In genomic region chr1:24980836-24981631, GRCh38 we compare ENCODE assay signal across 21 cellular contexts. TPM values are rescaled to one million over a fixed set of nuclear protein-coding genes. Genes with fewer than 3 reads are reported as not detected.
DNase-seq lines count a peak whose midpoint lies in the region; ATAC-seq, FAIRE-seq and TF ChIP-seq lines count a peak whose summit lies in the region.
"Had no signal": no experiment of that assay in that cellular context is flagged by ENCODE, and none has a peak within 500 bp of the region (broad histone marks: within the 10 kb centered on the region; RNA-seq: fewer than 3 reads in every experiment).

No MANE protein-coding gene starts in this region.

- no peak overlapping the region for H2BK15ac ChIP-seq in H1 (ENCODE audit: low read length)

- H3K79me1 ChIP-seq in H1 (ENCODE audit: low read depth, low read length): no peaks in the 10 kb centered on the region

- no peak overlapping the region for H3K23ac ChIP-seq in H1 (ENCODE audit: insufficient read length)

- H2BK5ac ChIP-seq in H1 (ENCODE audit: low read depth, low read length): no peak overlapping the region

- no peak overlapping the region; the same call in 1 of the 2 replicates for H3K27ac ChIP-seq in H1 (ENCODE audit: low read depth, low read length)
- H3K27ac ChIP-seq in stomach: no peak overlapping the region
- H3K27ac ChIP-seq: suprapubic skin had no signal

- H4K20me1 ChIP-seq in H1 (replicated peaks in 1 of 2; ENCODE audit: control insufficient read depth in 1 of 2, insufficient read depth in 2 of 2, low read length in 2 of 2): no peaks in the 10 kb centered on the region

- no peak overlapping the region for H3K9ac ChIP-seq in H1 (replicated peaks in 1 of 4; ENCODE audit: extremely low read depth in 1 of 4, low read depth in 3 of 4, low read length in 3 of 4)

- no peak overlapping the region for H2BK20ac ChIP-seq in H1 (ENCODE audit: low read length)

- H3K4me3 ChIP-seq in H1 (ENCODE audit: extremely low read depth in 1 of 4, insufficient read depth in 2 of 4, low read depth in 3 of 4, low read length in 4 of 4) (no peak overlapping the region), stomach (no peak overlapping the region)
- H3K4me3 ChIP-seq: mucosa of descending colon, suprapubic skin had no signal

- H3K9me3 ChIP-seq in H1 (ENCODE audit: insufficient read depth in 2 of 2, low read depth in 1 of 2, low read length in 1 of 2) (no peaks in the 10 kb centered on the region), stomach (peaks cover 0 to 15% (median 9%) of the 10 kb centered on the region in 4 donors)

- H3K27me3 Mint-ChIP-seq in activated naive CD4-positive, alpha-beta T cell treated with anti-CD3 and anti-CD28 coated beads, Interleukin-2, amount 50 U/mL, for 24 hours: no peaks in the 10 kb centered on the region
- H3K27me3 Mint-ChIP-seq in activated CD8-positive, alpha-beta T cell treated with anti-CD3 and anti-CD28 coated beads for 36 hours: no peaks in the 10 kb centered on the region

- H3K36me3 Mint-ChIP-seq in activated naive CD4-positive, alpha-beta T cell treated with anti-CD3 and anti-CD28 coated beads, Interleukin-2, amount 50 U/mL, for 24 hours: peaks cover 6% of the 10 kb centered on the region
- H3K36me3 Mint-ChIP-seq in activated CD8-positive, alpha-beta T cell treated with anti-CD3 and anti-CD28 coated beads for 36 hours (ENCODE audit: low read depth): peaks cover 41% of the 10 kb centered on the region

- H2BK12ac ChIP-seq in H1 (ENCODE audit: low read depth, low read length): no peak overlapping the region

- no peak overlapping the region for H3K4ac ChIP-seq in H1 (replicated peaks; ENCODE audit: insufficient read length, low read depth, low read length)

- no peak for DNase-seq in activated naive CD4-positive, alpha-beta T cell (lab: John Stamatoyannopoulos, UW)
- DNase-seq in activated CD8-positive, alpha-beta T cell treated with anti-CD3 and anti-CD28 coated beads for 36 hours: peak; percentile 69
- DNase-seq in H1 (ENCODE audit: low read depth in 1 of 2, low spot score in 2 of 2) (no peak), stomach (no peak), AG08396 (ENCODE audit: low spot score) (no peak)
- DNase-seq: Caco-2, EL, endodermal cell, GOT3, head of caudate nucleus, NCI-H1092 treated with DMSO at 0.1 percent for 48 hours, NCI-H2081 treated with DMSO at 0.1 percent for 48 hours, NCI-H510A treated with DMSO at 0.1 percent for 48 hours, RPMI8226 had no signal

- POLR2A ChIA-PET in activated CD8-positive, alpha-beta T cell treated with anti-CD3 and anti-CD28 coated beads for 36 hours (lab: Charles Lee): interaction anchor here (0.8 to 7.3 kb wide), 12 partner anchors 10 to 55 kb away, joined by 3 to 59 read pairs (median 8); no protein-coding TSS in a partner anchor
- POLR2A ChIA-PET in H1 (lab: Charles Lee; ENCODE audit: partially characterized antibody): no interaction called here

- peak overlapping the region; percentile 15 for H3K4me3 Mint-ChIP-seq in activated naive CD4-positive, alpha-beta T cell treated with anti-CD3 and anti-CD28 coated beads, Interleukin-2, amount 50 U/mL, for 24 hours
- H3K4me3 Mint-ChIP-seq in activated CD8-positive, alpha-beta T cell treated with anti-CD3 and anti-CD28 coated beads for 36 hours: peak overlapping the region; percentile 45
- H3K4me3 Mint-ChIP-seq: endodermal cell had no signal

- H3K27me3 ChIP-seq in H1 (replicated peaks in 1 of 4; ENCODE audit: control insufficient read depth in 3 of 4, extremely low read depth in 1 of 4, insufficient read depth in 3 of 4, low read length in 3 of 4) (no peaks in the 10 kb centered on the region), stomach (peaks cover 0 to 27% (median 0%) of the 10 kb centered on the region in 3 donors)

- TF ChIP-seq CTCF in activated CD8-positive, alpha-beta T cell treated with anti-CD3 and anti-CD28 coated beads for 36 hours (IDR thresholded peaks at IDR 0.05): no peak
- no peak for TF ChIP-seq CTCF in H1 (IDR thresholded peaks at IDR 0.05; ENCODE audit: control extremely low read depth in 1 of 3, insufficient read depth in 1 of 3, low read depth in 1 of 3, low read length in 3 of 3)
- TF ChIP-seq CTCF in stomach (IDR thresholded peaks at IDR 0.05): no peak

- peaks cover 9% of the 10 kb centered on the region for H3K9me3 Mint-ChIP-seq in activated naive CD4-positive, alpha-beta T cell treated with anti-CD3 and anti-CD28 coated beads, Interleukin-2, amount 50 U/mL, for 24 hours
- peaks cover 10% of the 10 kb centered on the region for H3K9me3 Mint-ChIP-seq in activated CD8-positive, alpha-beta T cell treated with anti-CD3 and anti-CD28 coated beads for 36 hours

- H3K4me2 ChIP-seq in H1 (ENCODE audit: insufficient read depth in 1 of 2, low read depth in 2 of 2, low read length in 2 of 2): no peak overlapping the region

- no peak overlapping the region for H2AFZ ChIP-seq in H1 (ENCODE audit: low read length)

- H3K4me1 ChIP-seq in H1 (replicated peaks in 1 of 4; ENCODE audit: control insufficient read depth in 3 of 4, insufficient read depth in 4 of 4, low read length in 3 of 4) (no peaks in the 10 kb centered on the region), stomach (no peaks in the 10 kb centered on the region)
- H3K4me1 ChIP-seq: Caco-2 had no signal

- peak overlapping the region; percentile 37 for H3K56ac ChIP-seq in H1 (replicated peaks; ENCODE audit: insufficient read length, low read depth, low read length)

- H3K36me3 ChIP-seq in H1 (ENCODE audit: control insufficient read depth in 2 of 4, insufficient read depth in 4 of 4, low read length in 3 of 4) (no peaks in the 10 kb centered on the region), stomach (no peaks in the 10 kb centered on the region)
- H3K36me3 ChIP-seq: suprapubic skin had no signal

- no peak overlapping the region for H4K91ac ChIP-seq in H1 (replicated peaks; ENCODE audit: insufficient read length, low read length)

- CTCF ChIA-PET in activated CD8-positive, alpha-beta T cell treated with anti-CD3 and anti-CD28 coated beads for 36 hours (lab: Charles Lee): interaction anchor here (1.0 to 6.3 kb wide), 6 partner anchors 9 to 121 kb away, joined by 3 to 40 read pairs (median 6); no protein-coding TSS in a partner anchor
- CTCF ChIA-PET in H1 (lab: Charles Lee; ENCODE audit: partially characterized antibody): interaction anchor here (0.6 to 3.3 kb wide), 7 partner anchors 10 to 46 kb away, joined by 3 to 24 read pairs (median 4); no protein-coding TSS in a partner anchor

- FAIRE-seq in H1 (lab: Jason Lieb, UNC): no peak
- FAIRE-seq: GM18507 had no signal

- no peak overlapping the region for H4K8ac ChIP-seq in H1 (ENCODE audit: extremely low read depth, insufficient read depth, low read length)

- intact Hi-C loops in activated CD8-positive, alpha-beta T cell treated with anti-CD3 and anti-CD28 coated beads for 36 hours (cut with micrococcal nuclease): no loop called here
- intact Hi-C loops in stomach (cut with DNase I; ENCODE audit: low total_unique reads): no loop called here

- peaks cover 93% of the 10 kb centered on the region for H3K4me1 Mint-ChIP-seq in activated naive CD4-positive, alpha-beta T cell treated with anti-CD3 and anti-CD28 coated beads, Interleukin-2, amount 50 U/mL, for 24 hours
- peaks cover 84% of the 10 kb centered on the region for H3K4me1 Mint-ChIP-seq in activated CD8-positive, alpha-beta T cell treated with anti-CD3 and anti-CD28 coated beads for 36 hours (ENCODE audit: low read depth)

- TF ChIP-seq RAD21 in H1 (IDR thresholded peaks at IDR 0.05 in 1 of 2, conservative IDR thresholded peaks at IDR 0.05 in 1 of 2; ENCODE audit: low read depth in 2 of 2, low read length in 2 of 2): no peak

- peak; percentile 48 for ATAC-seq in activated CD8-positive, alpha-beta T cell treated with anti-CD3 and anti-CD28 coated beads for 36 hours
- no peak for ATAC-seq in HG02884 (IDR thresholded peaks at IDR 0.05; ENCODE audit: unreplicated experiment)
- ATAC-seq: mucosa of descending colon had no signal

- H3K14ac ChIP-seq in H1 (ENCODE audit: insufficient read length): no peak overlapping the region

- peak overlapping the region; percentile 62 for H3K27ac Mint-ChIP-seq in activated naive CD4-positive, alpha-beta T cell treated with anti-CD3 and anti-CD28 coated beads, Interleukin-2, amount 50 U/mL, for 24 hours
- peak overlapping the region; percentile 94 for H3K27ac Mint-ChIP-seq in activated CD8-positive, alpha-beta T cell treated with anti-CD3 and anti-CD28 coated beads for 36 hours
- H3K27ac Mint-ChIP-seq: endodermal cell had no signal

- TF ChIP-seq EP300 in H1 (IDR thresholded peaks at IDR 0.05; ENCODE audit: borderline replicate concordance in 1 of 2, low read depth in 2 of 2, low read length in 2 of 2): no peak
- no peak for TF ChIP-seq EP300 in stomach (IDR thresholded peaks at IDR 0.05)

- H3K79me2 ChIP-seq in H1 (ENCODE audit: control insufficient read depth in 1 of 2, insufficient read depth in 2 of 2, low read length in 2 of 2): no peaks in the 10 kb centered on the region

- H3K18ac ChIP-seq in H1 (ENCODE audit: extremely low read depth, low read length): no peak overlapping the region

- H3K23me2 ChIP-seq in H1 (ENCODE audit: low read depth, low read length): no peaks in the 10 kb centered on the region

- no peak overlapping the region for H4K5ac ChIP-seq in H1 (ENCODE audit: insufficient read length, low read depth, low read length)

- no peak overlapping the region for H2BK120ac ChIP-seq in H1 (replicated peaks; ENCODE audit: low read depth, low read length)

- 89% methylated on average over 13 of the region's 13 CpGs; no CpG with 5 or more reads in 1 of the 2 experiments for WGBS in H1 (ENCODE audit: extremely low coverage in 1 of 2, insufficient coverage in 1 of 2, insufficient read length in 1 of 2, insufficient replicate concordance in 2 of 2, low coverage in 1 of 2, low lambda C conversion rate in 2 of 2, missing lambda C conversion rate in 1 of 2), 2 experiments
- WGBS in stomach, 5 donors: 81 to 90% (median 82%) methylated on average over 10 to 13 of the region's 13 CpGs

- no peak for TF ChIP-seq POLR2A in H1 (IDR thresholded peaks at IDR 0.05; ENCODE audit: control extremely low read depth in 1 of 2, low read depth in 2 of 2, low read length in 2 of 2)
- TF ChIP-seq POLR2A in stomach (IDR thresholded peaks at IDR 0.05): no peak

- no peak overlapping the region for H2AK5ac ChIP-seq in H1 (ENCODE audit: low read depth, low read length)

TF ChIP-seq in H1, 55 proteins besides CTCF, POLR2A, EP300 and RAD21 (continues in another document):
- TF ChIP-seq SIX5 (IDR thresholded peaks at IDR 0.05; ENCODE audit: low read depth, low read length): no peak

RNA-seq across cellular contexts. Expression of gene RUNX3, which starts 51.0 kb away (rescaled TPM):
- 100 to 1,000 TPM; 180 to 183 TPM for total RNA-seq in activated CD8-positive, alpha-beta T cell treated with anti-CD3 and anti-CD28 coated beads for 36 hours
- 0.48 and 0.82 TPM in 2 replicates for total RNA-seq in H1 (2021; fragmentation: NEBNext Ultra II Directional; extraction: Animal tissue kit (Norgen Biotek cat#: 25700))
- polyA plus RNA-seq in H1 (2011; rRNA removed) (0.49 and 0.62 TPM in 2 replicates), stomach (1 to 10 TPM; 1.5 to 4.0 (median 2.6) TPM)
- polyA plus RNA-seq in H1 (2011; cell fraction: cytosol; rRNA removed): 0.44 TPM
- polyA plus RNA-seq in H1 (2011; cell fraction: nucleus; rRNA removed): 0.70 TPM
- 0.33 to 1.3 TPM (median 0.64 TPM) in 4 replicates for polyA plus RNA-seq in H1 (2012, experiment 1 of 2)
- polyA plus RNA-seq in H1 (2012, experiment 2 of 2): 0.55 TPM
- polyA plus RNA-seq in H1 (2013, experiment 1 of 2): 0.61 TPM
- 0.52 TPM for polyA plus RNA-seq in H1 (2013, experiment 2 of 2)
- polyA minus RNA-seq in H1 (2011; rRNA and poly(A)+ RNA removed): 0.13 TPM in 1 of 2 replicates, not detected in the other
- polyA minus RNA-seq in H1 (2011; cell fraction: cytosol; rRNA and poly(A)+ RNA removed): 1.5 TPM
- 0.30 TPM for polyA minus RNA-seq in H1 (2011; cell fraction: nucleus; rRNA and poly(A)+ RNA removed)
- total RNA-seq in stomach: 1 to 10 TPM in 3 of 5 donors, under 1 TPM in 1, not detected in 1; 0.29 to 6.1 (median 3.2) TPM
- total RNA-seq: cerebellum, LHCN-M2 had no signal

Comparison
In these comparisons a context has a peak if more than half of its experiments do, and no peak if none do; other contexts are left out.
1. RNA of gene RUNX3, which starts 51.0 kb away (total RNA-seq): 180 to 183 TPM in activated CD8-positive, alpha-beta T cell treated with anti-CD3 and anti-CD28 coated beads for 36 hours; 0.29 to 6.1 TPM in stomach and 0.48 to 0.82 TPM in H1; every median in the first group is over 10 times any median in the second.